12 cellular contexts compared by ENCODE assay signal in the genomic region with DNA sequence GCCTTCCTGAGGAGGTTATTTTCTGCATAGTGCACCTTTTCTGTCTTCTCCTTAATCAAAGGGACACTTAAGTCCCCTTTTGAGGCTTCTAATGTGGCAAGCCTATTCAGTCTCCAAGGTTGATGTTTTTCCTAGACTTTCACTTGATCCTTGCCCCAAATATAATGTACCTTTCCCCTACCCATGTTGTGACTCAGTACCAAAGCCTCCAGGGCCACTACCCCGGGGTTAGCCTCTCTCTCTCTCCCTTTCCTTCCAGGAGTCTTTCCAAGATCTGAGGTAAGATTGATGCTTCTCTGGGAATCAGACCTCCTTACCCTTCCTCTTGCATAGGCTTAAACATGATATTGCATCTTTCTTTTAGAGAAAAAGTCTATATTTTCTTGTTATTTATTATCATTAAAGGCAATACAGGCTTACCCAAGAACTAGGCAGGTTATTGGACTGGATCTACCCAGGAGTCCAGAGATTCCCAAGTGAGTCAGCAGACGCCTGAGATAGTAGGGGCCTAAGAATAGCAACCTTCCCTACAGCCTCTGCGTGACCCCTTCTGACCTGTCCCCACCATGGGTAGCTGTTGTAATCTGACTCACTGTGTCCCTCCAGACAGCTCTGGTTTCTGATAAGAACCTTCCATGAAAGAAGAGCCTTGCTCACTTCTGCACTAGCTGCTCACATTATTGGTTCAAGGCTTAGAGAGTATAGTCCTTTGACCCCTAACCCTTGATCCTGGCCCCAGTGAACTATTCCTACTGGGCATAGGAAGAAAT.
DNase-seq lines count a peak whose midpoint lies in the region; ATAC-seq, FAIRE-seq and TF ChIP-seq lines count a peak whose summit lies in the region.
"Had no signal": no experiment of that assay in that cellular context is flagged by ENCODE, and none has a peak within 500 bp of the region (broad histone marks: within the 10 kb centered on the region; RNA-seq: fewer than 3 reads in every experiment).

No MANE protein-coding gene starts in this region.

- POLR2A ChIA-PET in K562 (lab: Yijun Ruan, JAX), result no interaction called here

- no peak overlapping the region; the same call in 1 of the 2 replicates for H2AFZ ChIP-seq in K562 (ENCODE audit: low read depth, low read length)

- no peak overlapping the region for H3K4me3 ChIP-seq in K562
- no peak overlapping the region for H3K4me3 ChIP-seq in right cardiac atrium (ENCODE audit: low read length)
- H3K4me3 ChIP-seq in skeletal muscle tissue (ENCODE audit: low read length in 3 of 3), result peak overlapping the region; percentile 15 to 42 (median 18)

- ATAC-seq in K562 (peak; percentile 99), right cardiac atrium (peak; percentile 90 to 92), GM18858 (IDR thresholded peaks at IDR 0.05; ENCODE audit: unreplicated experiment) (no peak)
- ATAC-seq in activated CD4-positive, CD25-positive, alpha-beta regulatory T cell treated with anti-CD3 and anti-CD28 coated beads, Interleukin-2, amount 50 U/mL, for 24 hours, result no peak
- ATAC-seq: CD8-positive, alpha-beta T cell had no signal

- H3K9ac ChIP-seq in K562 (ENCODE audit: insufficient read depth in 1 of 2, low read depth in 2 of 2, low read length in 2 of 2) (no peak overlapping the region), skeletal muscle tissue (ENCODE audit: low read depth in 1 of 3, low read length in 3 of 3) (peak overlapping the region; percentile 18 to 36 (median 34))

- TF ChIP-seq EP300 in K562 (IDR thresholded peaks at IDR 0.05; ENCODE audit: low read length), result peak; percentile 89

- H3K9me3 ChIP-seq in K562 (replicated peaks; ENCODE audit: control insufficient read depth, insufficient read depth, low read depth, low read length) (peaks cover 10% of the 10 kb centered on the region), right cardiac atrium (ENCODE audit: control insufficient read depth, low read length) (peaks cover 4% of the 10 kb centered on the region), skeletal muscle tissue (ENCODE audit: control insufficient read depth in 3 of 3, low read length in 3 of 3) (peaks cover 5 to 11% (median 6%) of the 10 kb centered on the region in 3 donors)

- peak; percentile 65 for DNase-seq in HTR-8/SVneo (ENCODE audit: insufficient read length, low spot score)
- peak; percentile 63 to 92 (median 76) for DNase-seq in K562 (ENCODE audit: extremely low read depth in 1 of 4, low spot score in 3 of 4)
- peak; percentile 64 to 71 (median 70) for DNase-seq in right cardiac atrium
- no peak for DNase-seq in ACHN
- DNase-seq: activated T-cell treated with anti-CD3 and anti-CD28 coated beads for 4 hours; CD8-positive, alpha-beta T cell; NCI-H1417 treated with DMSO at 0.1 percent for 48 hours; NCI-H69; WERI-Rb-1 had no signal

- H3K9me1 ChIP-seq in K562 (ENCODE audit: control insufficient read depth, insufficient read depth, low read length), result no peaks in the 10 kb centered on the region

- no peaks in the 10 kb centered on the region for H4K20me1 ChIP-seq in K562 (replicated peaks; ENCODE audit: control insufficient read depth, insufficient read depth, low read length)

- H3K27ac ChIP-seq in K562 (ENCODE audit: extremely low read depth, low read depth, low read length) (peak overlapping the region; percentile 62), right cardiac atrium (ENCODE audit: low read length) (peak overlapping the region; percentile 98), skeletal muscle tissue (ENCODE audit: low read depth, low read length) (peak overlapping the region; percentile 97)
- H3K27ac ChIP-seq: WERI-Rb-1 had no signal

- no TSS peak for BruUV-seq in K562 (replicated peaks; lab: Mats Ljungman, UMichigan)

- H3K4me2 ChIP-seq in K562 (ENCODE audit: insufficient read depth, low read length), result peak overlapping the region; percentile 42; the same call in 1 of the 2 replicates

- H3K4me1 ChIP-seq in K562 (replicated peaks in 1 of 2; ENCODE audit: control insufficient read depth in 2 of 2, insufficient read depth in 2 of 2, low read length in 2 of 2) (peaks cover 0 to 17% of the 10 kb centered on the region in 2 experiments; a peak in 3 of 5 replicates), right cardiac atrium (ENCODE audit: control insufficient read depth, insufficient read depth, low read length) (peaks cover 6% of the 10 kb centered on the region), skeletal muscle tissue (ENCODE audit: control insufficient read depth in 3 of 3, insufficient read depth in 3 of 3, low read length in 3 of 3) (peaks cover 19 to 34% (median 30%) of the 10 kb centered on the region in 3 donors)

- no peaks in the 10 kb centered on the region for H3K27me3 ChIP-seq in K562 (ENCODE audit: control insufficient read depth in 2 of 2, insufficient read depth in 2 of 2, low read length in 2 of 2)
- no peaks in the 10 kb centered on the region for H3K27me3 ChIP-seq in right cardiac atrium (ENCODE audit: control insufficient read depth, insufficient read depth)
- H3K27me3 ChIP-seq in skeletal muscle tissue (ENCODE audit: control insufficient read depth in 3 of 3, insufficient read depth in 3 of 3, low read length in 3 of 3), result no peaks in the 10 kb centered on the region

- CTCF ChIA-PET in K562 (lab: Yijun Ruan, JAX; ENCODE audit: low intra/inter-chr PET ratio), result no interaction called here

- TF ChIP-seq POLR2A in K562 (conservative IDR thresholded peaks at IDR 0.05), result no peak

- H3K79me2 ChIP-seq in K562 (ENCODE audit: control insufficient read depth, insufficient read depth, low read length), result no peaks in the 10 kb centered on the region

- peak in 1 of 2 experiments; percentile 32; a peak in 3 of 4 replicates for TF ChIP-seq RAD21 in K562 (CRISPR knock-in tag; conservative IDR thresholded peaks at IDR 0.05 in 1 of 2, IDR thresholded peaks at IDR 0.05 in 1 of 2)

- peak; percentile 87 for FAIRE-seq in HTR-8/SVneo (lab: Jason Lieb, UNC)
- peak; percentile 100 for FAIRE-seq in K562 (lab: Jason Lieb, UNC)

- in situ Hi-C loops in K562 (cut with MboI), result no loop called here
- in situ Hi-C loops in ACHN (cut with HindIII; ENCODE audit: low pct_ligation_motif_present, low pct_unique_long_range_greater_than_20kb, low sequenced_read_pairs), result no loop called here

- no peaks in the 10 kb centered on the region for H3K36me3 ChIP-seq in K562 (ENCODE audit: control insufficient read depth, insufficient read depth, low read length)
- H3K36me3 ChIP-seq in skeletal muscle tissue (ENCODE audit: control insufficient read depth in 3 of 3, insufficient read depth in 3 of 3, low read length in 3 of 3), result no peaks in the 10 kb centered on the region
- H3K36me3 ChIP-seq: WERI-Rb-1 had no signal

- intact Hi-C loops in K562 (cut with micrococcal nuclease) (no loop called here), right cardiac atrium (cut with DNase I) (loop anchor here in 2 of 4 donors (5.0 to 10.0 kb wide), 2 partner anchors 73 to 175 kb away; a partner anchor contains a TSS)

- TF ChIP-seq CTCF in K562 (IDR thresholded peaks at IDR 0.05 in 2 of 3, conservative IDR thresholded peaks at IDR 0.05 in 1 of 3; ENCODE audit: insufficient read depth in 2 of 3, low read depth in 1 of 3, low read length in 3 of 3), result no peak

- 0% methylated on average over 3 of the region's 3 CpGs for WGBS in K562 (ENCODE audit: insufficient coverage, low coverage, missing lambda C conversion rate)
- WGBS in right cardiac atrium, result 55% methylated on average over 3 of the region's 3 CpGs

TF ChIP-seq in K562, 482 proteins besides CTCF, POLR2A, EP300 and RAD21 (continues in another document):
- TF ChIP-seq ZNF766 (CRISPR knock-in tag; conservative IDR thresholded peaks at IDR 0.05) (0 out of 2 replicates have a peak, but pooled peaks have one; percentile 19), CBX3 (IDR thresholded peaks at IDR 0.05; ENCODE audit: borderline replicate concordance in 1 of 2, low read length in 2 of 2) (0 out of 3 replicates have a peak, but pooled peaks of 1 of the 2 experiments have one; percentile 9), MAFK (IDR thresholded peaks at IDR 0.05; ENCODE audit: low read length) (peak; percentile 60), SOX6 (IDR thresholded peaks at IDR 0.05) (peak; percentile 82), TCF3 (CRISPR knock-in tag; IDR thresholded peaks at IDR 0.05) (peak; percentile 89), MAFG (tag; conservative IDR thresholded peaks at IDR 0.05) (peak; percentile 53)
- TF ChIP-seq, protein P1, sequence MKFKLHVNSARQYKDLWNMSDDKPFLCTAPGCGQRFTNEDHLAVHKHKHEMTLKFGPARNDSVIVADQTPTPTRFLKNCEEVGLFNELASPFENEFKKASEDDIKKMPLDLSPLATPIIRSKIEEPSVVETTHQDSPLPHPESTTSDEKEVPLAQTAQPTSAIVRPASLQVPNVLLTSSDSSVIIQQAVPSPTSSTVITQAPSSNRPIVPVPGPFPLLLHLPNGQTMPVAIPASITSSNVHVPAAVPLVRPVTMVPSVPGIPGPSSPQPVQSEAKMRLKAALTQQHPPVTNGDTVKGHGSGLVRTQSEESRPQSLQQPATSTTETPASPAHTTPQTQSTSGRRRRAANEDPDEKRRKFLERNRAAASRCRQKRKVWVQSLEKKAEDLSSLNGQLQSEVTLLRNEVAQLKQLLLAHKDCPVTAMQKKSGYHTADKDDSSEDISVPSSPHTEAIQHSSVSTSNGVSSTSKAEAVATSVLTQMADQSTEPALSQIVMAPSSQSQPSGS (CRISPR knock-in tag; IDR thresholded peaks at IDR 0.05), result no peak

Comparison
In these comparisons a context has a peak if more than half of its experiments do, and no peak if none do; other contexts are left out.
1. ATAC-seq: peak in K562 (single experiment) and right cardiac atrium (2 of 2); none in activated CD4-positive, CD25-positive, alpha-beta regulatory T cell treated with anti-CD3 and anti-CD28 coated beads, Interleukin-2, amount 50 U/mL, for 24 hours (0 of 2) and GM18858 (single experiment).
2. H3K4me3 ChIP-seq: peak in skeletal muscle tissue (3 of 3); none in K562 (single experiment) and right cardiac atrium (single experiment).
3. H3K9ac ChIP-seq: peak in skeletal muscle tissue (3 of 3); none in K562 (0 of 2).
4. Peak in every context shown above with its lines, with median percentiles within 50 percentile points of each other: H3K27ac ChIP-seq.